Comparison of ENCODE assay signal across 8 cellular contexts in the genomic region with DNA sequence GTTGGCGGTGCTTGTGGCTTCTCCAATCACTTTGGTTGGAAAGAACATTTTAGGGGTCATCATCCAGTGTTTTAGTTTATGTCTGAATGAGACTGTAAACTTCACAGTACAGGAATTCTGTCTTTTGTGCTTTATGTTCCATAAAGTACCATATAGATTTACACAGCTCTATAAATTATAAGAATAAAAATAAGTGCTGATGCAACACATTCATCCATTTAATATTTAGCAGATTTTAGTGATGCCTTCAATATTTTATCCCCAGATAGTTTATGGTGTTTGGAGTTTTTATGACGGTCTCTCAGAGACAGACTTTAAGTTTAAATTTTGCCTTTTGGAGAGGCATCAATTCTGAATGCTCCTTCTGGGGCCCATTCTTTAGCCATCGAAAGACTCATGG.
"Had no signal": no experiment of that assay in that cellular context is flagged by ENCODE, and none has a peak within 500 bp of the region (broad histone marks: within the 10 kb centered on the region; RNA-seq: fewer than 3 reads in every experiment).

No MANE protein-coding gene starts in this region.

- H3K9me3 Mint-ChIP-seq: GM23338, H9, IgD-negative memory B cell had no signal

- H3K36me3 Mint-ChIP-seq: IgD-negative memory B cell had no signal

- H3K4me3 Mint-ChIP-seq: GM23338, H9, IgD-negative memory B cell had no signal

- ATAC-seq: GM23338 had no signal

- H3K27ac Mint-ChIP-seq: GM23338, H9, IgD-negative memory B cell had no signal

- H3K4me1 Mint-ChIP-seq: GM23338, IgD-negative memory B cell had no signal

- H3K4me2 ChIP-seq: GM23338 had no signal

- H3K27ac ChIP-seq: HL-60 had no signal

- FAIRE-seq: H1, H54 had no signal

- H3K4me3 ChIP-seq: GM23338 had no signal

- DNase-seq: H9, HCEC 1CT, KG1 had no signal
